20 cellular contexts compared by ENCODE assay signal in genomic region chr4:27270435-27270834, GRCh38.
A peak's percentile ranks its signal among the peaks of the same experiment; 100 is the strongest.
DNase-seq lines count a peak whose midpoint lies in the region; ATAC-seq and TF ChIP-seq lines count a peak whose summit lies in the region.
"Had no signal": no experiment of that assay in that cellular context is flagged by ENCODE, and none has a peak within 500 bp of the region (broad histone marks: within the 10 kb centered on the region; RNA-seq: fewer than 3 reads in every experiment).

No MANE protein-coding gene starts in this region.

- POLR2A ChIA-PET in HCT116 (lab: Charles Lee), result no interaction called here

- BruUV-seq in HCT116 (replicated peaks; lab: Mats Ljungman, UMichigan), result no TSS peak

- H3K9me2 ChIP-seq in HCT116 (ENCODE audit: insufficient read depth), result no peaks in the 10 kb centered on the region

- TF ChIP-seq POLR2A in HCT116 (IDR thresholded peaks at IDR 0.05; ENCODE audit: borderline replicate concordance, extremely low read depth, insufficient read depth, insufficient read length), result no peak

- H3K4me2 ChIP-seq in HCT116 (ENCODE audit: low read length), result no peak overlapping the region

- CTCF ChIA-PET in HCT116 (lab: Charles Lee), result no interaction called here

- no peaks in the 10 kb centered on the region for H3K36me3 ChIP-seq in HCT116 (ENCODE audit: control insufficient read depth in 1 of 2, insufficient read depth in 2 of 2, low read length in 2 of 2)
- H3K36me3 ChIP-seq: esophagus muscularis mucosa, gastroesophageal sphincter, neutrophil, WERI-Rb-1 had no signal

- H3K27me3 ChIP-seq in HCT116 (ENCODE audit: insufficient read depth, low read length) (peaks cover 39% of the 10 kb centered on the region), foreskin keratinocyte (no peaks in the 10 kb centered on the region)
- H3K27me3 ChIP-seq: esophagus muscularis mucosa, gastroesophageal sphincter, neutrophil, testis had no signal

- peak; percentile 15 for DNase-seq in HCT116 (ENCODE audit: low read depth, low spot score)
- peak; percentile 98 for DNase-seq in NCI-H146 treated with DMSO at 0.1 percent for 48 hours (lab: John Stamatoyannopoulos, UW; ENCODE audit: unreplicated experiment)
- peak; percentile 81 for DNase-seq in NCI-H774 (lab: John Stamatoyannopoulos, UW)
- DNase-seq in foreskin keratinocyte, result peak; percentile 37 to 56
- DNase-seq in foreskin fibroblast, result no peak
- DNase-seq in NCI-H82 (lab: John Stamatoyannopoulos, UW), result no peak
- DNase-seq in substantia nigra (lab: John Stamatoyannopoulos, UW), result no peak
- DNase-seq: activated naive CD8-positive, alpha-beta T cell treated with anti-CD3 and anti-CD28 coated beads for 36 hours; cerebellar nuclear complex; KBM-7; NCI-H2171; stimulated activated CD4-positive, alpha-beta T cell treated with anti-CD3 and anti-CD28 coated beads, Interleukin-2, amount 100 ng/mL, for 24 hours; testis; WERI-Rb-1 had no signal

- TF ChIP-seq RAD21 in HCT116 (IDR thresholded peaks at IDR 0.05; ENCODE audit: low read depth), result no peak

- ATAC-seq in HCT116 (0 out of 2 replicates have a peak, but pooled peaks have one; percentile 27), foreskin keratinocyte (peak; percentile 57)
- ATAC-seq: activated T-helper 17 cell treated with anti-CD3 and anti-CD28 coated beads, Interleukin-2, amount 50 U/mL, for 72 hours; gastroesophageal sphincter; stimulated activated effector memory CD8-positive, alpha-beta T cell treated with anti-CD3 and anti-CD28 coated beads, Interleukin-12 subunit alpha, Interleukin-12 subunit beta, amount 100 ng/mL, for 72 hours had no signal

- RAD21 ChIA-PET in HCT116 (lab: Charles Lee; ENCODE audit: low non-redundant PET in 1 of 2, low total read pairs in 2 of 2, uncharacterized antibody in 2 of 2, unreplicated experiment in 2 of 2), result no interaction called here

- H3K4me1 ChIP-seq in HCT116 (ENCODE audit: control insufficient read depth in 1 of 2, insufficient read depth in 2 of 2, low read length in 2 of 2) (no peaks in the 10 kb centered on the region), foreskin keratinocyte (no peaks in the 10 kb centered on the region)
- H3K4me1 ChIP-seq: esophagus muscularis mucosa, gastroesophageal sphincter, testis had no signal

- intact Hi-C loops in HCT116 (cut with micrococcal nuclease), result no loop called here

- no peak overlapping the region for H2AFZ ChIP-seq in HCT116 (ENCODE audit: low read depth, low read length, poor library complexity, severe bottlenecking)

- H3K79me2 ChIP-seq in HCT116 (ENCODE audit: insufficient read depth, low read length), result no peaks in the 10 kb centered on the region

- no peaks in the 10 kb centered on the region for H3K9me3 ChIP-seq in HCT116 (ENCODE audit: control insufficient read depth in 1 of 2, insufficient read depth in 1 of 2, low read depth in 1 of 2, low read length in 2 of 2)
- H3K9me3 ChIP-seq: esophagus muscularis mucosa, gastroesophageal sphincter, neutrophil, testis had no signal

- H3K27ac ChIP-seq in HCT116 (ENCODE audit: low read depth, low read length) (no peak overlapping the region), foreskin keratinocyte (no peak overlapping the region), substantia nigra (ENCODE audit: low read depth, low read length, poor library complexity, severe bottlenecking) (no peak overlapping the region)
- H3K27ac ChIP-seq: esophagus muscularis mucosa, gastroesophageal sphincter, neutrophil, skin epidermis, testis, WERI-Rb-1 had no signal

- H3K4me3 ChIP-seq in HCT116 (replicated peaks in 1 of 2; ENCODE audit: low read depth in 1 of 2, low read length in 2 of 2), result no peak overlapping the region
- no peak overlapping the region for H3K4me3 ChIP-seq in foreskin fibroblast (ENCODE audit: low read depth in 1 of 2, low read length in 2 of 2)
- H3K4me3 ChIP-seq: esophagus muscularis mucosa, gastroesophageal sphincter, skin epidermis, testis had no signal

- no peak overlapping the region for H3K9ac ChIP-seq in HCT116 (ENCODE audit: low read length)

- H4K20me1 ChIP-seq in HCT116 (ENCODE audit: insufficient read depth), result no peaks in the 10 kb centered on the region

- no peak for TF ChIP-seq CTCF in HCT116 (IDR thresholded peaks at IDR 0.05 in 2 of 3, conservative IDR thresholded peaks at IDR 0.05 in 1 of 3; ENCODE audit: borderline replicate concordance in 1 of 3, insufficient read depth in 1 of 3, low read depth in 2 of 3, low read length in 2 of 3)
- no peak for TF ChIP-seq CTCF in foreskin keratinocyte (conservative IDR thresholded peaks at IDR 0.05)
- no peak for TF ChIP-seq CTCF in foreskin fibroblast (IDR thresholded peaks at IDR 0.05; ENCODE audit: low read depth, low read length)

TF ChIP-seq in HCT116, 20 proteins besides CTCF, POLR2A, EP300 and RAD21:
- TF ChIP-seq EGR1 (IDR thresholded peaks at IDR 0.05; ENCODE audit: low read depth) (no peak), SRF (IDR thresholded peaks at IDR 0.05; ENCODE audit: low read depth) (no peak), SP1 (IDR thresholded peaks at IDR 0.05; ENCODE audit: low read depth) (peak; percentile 42; the same call in 1 of the 2 replicates), EZH2 (IDR thresholded peaks at IDR 0.05) (no peak), REST (IDR thresholded peaks at IDR 0.05; ENCODE audit: low read depth) (no peak), ZBTB33 (IDR thresholded peaks at IDR 0.05; ENCODE audit: extremely low read depth, insufficient replicate concordance, low read length) (no peak), POLR2AphosphoS5 (IDR thresholded peaks at IDR 0.05; ENCODE audit: low read depth, low read length) (no peak), YY1 (IDR thresholded peaks at IDR 0.05; ENCODE audit: extremely low read depth, insufficient replicate concordance, low read depth, low read length) (no peak), CBX3 (IDR thresholded peaks at IDR 0.05; ENCODE audit: low read depth) (0 out of 2 replicates have a peak, but pooled peaks have one; percentile 25), ELF1 (IDR thresholded peaks at IDR 0.05; ENCODE audit: borderline replicate concordance, low read depth) (no peak), ZFX (IDR thresholded peaks at IDR 0.05) (no peak), EZH2phosphoT487 (IDR thresholded peaks at IDR 0.05; ENCODE audit: borderline replicate concordance) (no peak), SIN3A (IDR thresholded peaks at IDR 0.05; ENCODE audit: low read depth) (0 out of 2 replicates have a peak, but pooled peaks have one; percentile 29), ZNF274 (IDR thresholded peaks at IDR 0.05; ENCODE audit: low read depth, low read length) (no peak), FOSL1 (IDR thresholded peaks at IDR 0.05; ENCODE audit: low read depth) (no peak), MAX (IDR thresholded peaks at IDR 0.05) (0 out of 2 replicates have a peak, but pooled peaks have one; percentile 15), JUND (IDR thresholded peaks at IDR 0.05) (peak; percentile 19; the same call in 1 of the 2 replicates), TCF7L2 (IDR thresholded peaks at IDR 0.05; ENCODE audit: borderline replicate concordance, extremely low read depth, insufficient read depth, insufficient read length) (peak; percentile 31), ATF3 (IDR thresholded peaks at IDR 0.05) (peak; percentile 47), CEBPB (IDR thresholded peaks at IDR 0.05; ENCODE audit: low read depth) (peak; percentile 90)

Comparison
In these comparisons a context has a peak if more than half of its experiments do, and no peak if none do; other contexts are left out.
1. DNase-seq: peak in HCT116 (single experiment), NCI-H146 treated with DMSO at 0.1 percent for 48 hours (single experiment), NCI-H774 (single experiment) and foreskin keratinocyte (2 of 2); none in foreskin fibroblast (0 of 2), NCI-H82 (single experiment) and substantia nigra (0 of 49).